In the genomic region with DNA sequence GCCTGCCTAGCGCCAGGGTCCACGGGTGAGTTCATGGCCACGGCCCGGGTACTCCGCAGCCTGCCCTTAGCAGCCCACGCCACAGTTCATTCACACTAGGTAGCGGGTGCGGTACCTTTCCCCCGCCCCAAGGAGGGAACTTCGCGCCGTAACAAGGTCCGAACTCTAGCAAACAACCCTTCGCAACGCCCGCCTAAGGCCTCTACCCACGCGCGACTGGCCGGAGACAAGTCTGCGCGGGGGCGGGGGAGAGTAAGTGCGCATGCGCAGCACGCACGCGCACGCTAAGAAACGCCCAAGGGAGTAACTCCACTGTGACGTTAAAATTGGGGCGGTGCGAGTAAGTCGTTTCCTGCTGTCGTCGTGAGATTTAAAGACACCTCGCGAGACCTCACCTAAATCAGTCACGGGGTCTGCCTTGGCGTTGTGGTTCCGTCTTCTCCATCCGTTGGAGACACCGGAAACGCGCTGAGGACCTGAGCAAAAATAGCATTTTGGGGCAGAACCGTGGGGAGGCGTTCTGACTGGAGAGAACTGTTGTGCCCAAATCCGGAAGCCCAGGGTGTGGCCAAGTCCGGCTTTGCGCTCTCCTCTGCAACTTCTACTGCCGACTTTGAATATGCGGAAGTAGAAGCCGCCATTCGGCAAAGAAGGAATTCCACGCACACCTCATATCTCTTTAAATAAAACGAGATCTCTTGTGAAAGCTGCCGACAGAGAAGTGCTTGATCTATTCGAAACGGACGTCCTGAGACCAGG, we compare ENCODE assay signal across 1 cellular context.
A peak's percentile ranks its signal among the peaks of the same experiment; 100 is the strongest.
TF ChIP-seq lines count a peak whose summit lies in the region.

Gene RAPGEF6, minus strand, starts transcription at position 234 of the 759 bp plus-strand sequence. Its CDS starts 199 bp downstream, at position 35.

TF ChIP-seq in HepG2, 621 proteins besides CTCF, POLR2A, EP300 and RAD21 (continued from another document and continues in another):
- TF ChIP-seq, protein P1, sequence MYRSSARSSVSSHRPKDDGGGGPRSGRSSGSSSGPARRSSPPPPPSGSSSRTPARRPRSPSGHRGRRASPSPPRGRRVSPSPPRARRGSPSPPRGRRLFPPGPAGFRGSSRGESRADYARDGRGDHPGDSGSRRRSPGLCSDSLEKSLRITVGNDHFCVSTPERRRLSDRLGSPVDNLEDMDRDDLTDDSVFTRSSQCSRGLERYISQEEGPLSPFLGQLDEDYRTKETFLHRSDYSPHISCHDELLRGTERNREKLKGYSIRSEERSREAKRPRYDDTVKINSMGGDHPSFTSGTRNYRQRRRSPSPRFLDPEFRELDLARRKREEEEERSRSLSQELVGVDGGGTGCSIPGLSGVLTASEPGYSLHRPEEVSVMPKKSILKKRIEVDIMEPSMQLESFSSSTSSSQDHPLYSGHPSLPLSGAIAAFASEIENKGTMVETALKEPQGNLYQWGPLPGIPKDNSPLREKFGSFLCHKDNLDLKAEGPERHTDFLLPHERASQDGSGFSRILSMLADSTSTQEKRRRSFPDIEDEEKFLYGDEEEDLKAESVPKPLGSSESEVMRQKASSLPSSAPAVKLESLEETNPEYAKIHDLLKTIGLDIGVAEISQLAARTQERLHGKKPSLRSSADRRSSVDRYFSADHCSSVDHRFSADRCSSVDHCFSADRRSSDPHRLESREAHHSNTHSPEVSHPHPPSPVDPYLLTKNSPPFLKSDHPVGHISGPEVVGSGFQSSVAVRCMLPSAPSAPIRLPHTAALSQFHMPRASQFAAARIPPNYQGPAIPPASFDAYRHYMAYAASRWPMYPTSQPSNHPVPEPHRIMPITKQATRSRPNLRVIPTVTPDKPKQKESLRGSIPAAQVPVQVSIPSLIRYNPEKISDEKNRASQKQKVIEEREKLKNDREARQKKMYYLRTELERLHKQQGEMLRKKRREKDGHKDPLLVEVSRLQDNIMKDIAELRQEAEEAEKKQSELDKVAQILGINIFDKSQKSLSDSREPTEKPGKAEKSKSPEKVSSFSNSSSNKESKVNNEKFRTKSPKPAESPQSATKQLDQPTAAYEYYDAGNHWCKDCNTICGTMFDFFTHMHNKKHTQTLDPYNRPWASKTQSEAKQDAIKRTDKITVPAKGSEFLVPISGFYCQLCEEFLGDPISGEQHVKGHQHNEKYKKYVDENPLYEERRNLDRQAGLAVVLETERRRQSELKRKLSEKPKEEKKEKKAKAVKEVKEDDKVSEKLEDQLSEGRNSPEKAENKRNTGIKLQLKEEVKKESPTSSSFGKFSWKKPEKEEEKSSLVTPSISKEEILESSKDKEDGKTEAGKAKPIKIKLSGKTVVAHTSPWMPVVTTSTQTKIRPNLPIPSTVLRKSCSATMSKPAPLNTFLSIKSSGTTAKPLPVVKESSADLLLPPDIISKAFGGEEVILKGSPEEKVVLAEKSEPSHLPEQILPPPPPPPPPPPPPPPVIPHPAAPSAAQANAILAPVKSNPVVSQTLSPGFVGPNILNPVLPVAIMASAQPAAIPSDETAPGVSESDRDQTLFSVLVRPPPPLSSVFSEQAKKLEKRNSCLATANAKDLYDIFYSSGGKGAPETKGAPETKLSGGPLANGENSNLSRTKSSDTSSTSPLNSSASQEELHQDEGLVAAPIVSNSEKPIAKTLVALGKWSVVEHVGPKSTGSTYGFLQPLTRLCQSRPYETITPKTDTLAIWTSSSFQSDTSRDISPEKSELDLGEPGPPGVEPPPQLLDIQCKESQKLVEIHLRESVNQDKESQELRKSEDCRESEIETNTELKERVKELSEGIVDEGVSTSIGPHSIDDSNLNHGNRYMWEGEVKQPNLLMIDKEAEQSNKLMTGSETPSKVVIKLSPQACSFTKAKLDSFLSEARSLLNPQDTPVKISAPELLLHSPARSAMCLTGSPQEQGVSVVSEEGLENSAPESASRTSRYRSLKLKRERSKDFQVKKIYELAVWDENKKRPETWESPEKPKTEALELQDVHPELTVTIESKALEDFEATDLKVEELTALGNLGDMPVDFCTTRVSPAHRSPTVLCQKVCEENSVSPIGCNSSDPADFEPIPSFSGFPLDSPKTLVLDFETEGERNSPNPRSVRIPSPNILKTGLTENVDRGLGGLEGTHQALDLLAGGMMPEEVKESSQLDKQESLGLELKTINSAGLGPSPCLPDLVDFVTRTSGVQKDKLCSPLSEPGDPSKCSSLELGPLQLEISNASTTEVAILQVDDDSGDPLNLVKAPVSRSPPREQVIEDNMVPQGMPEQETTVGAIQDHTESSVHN (CRISPR knock-in tag; IDR thresholded peaks at IDR 0.05): no peak; the same call in 1 of the 2 replicates
- TF ChIP-seq, protein P2, sequence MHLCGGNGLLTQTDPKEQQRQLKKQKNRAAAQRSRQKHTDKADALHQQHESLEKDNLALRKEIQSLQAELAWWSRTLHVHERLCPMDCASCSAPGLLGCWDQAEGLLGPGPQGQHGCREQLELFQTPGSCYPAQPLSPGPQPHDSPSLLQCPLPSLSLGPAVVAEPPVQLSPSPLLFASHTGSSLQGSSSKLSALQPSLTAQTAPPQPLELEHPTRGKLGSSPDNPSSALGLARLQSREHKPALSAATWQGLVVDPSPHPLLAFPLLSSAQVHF (CRISPR knock-in tag; IDR thresholded peaks at IDR 0.05): no peak
- TF ChIP-seq, protein P3, sequence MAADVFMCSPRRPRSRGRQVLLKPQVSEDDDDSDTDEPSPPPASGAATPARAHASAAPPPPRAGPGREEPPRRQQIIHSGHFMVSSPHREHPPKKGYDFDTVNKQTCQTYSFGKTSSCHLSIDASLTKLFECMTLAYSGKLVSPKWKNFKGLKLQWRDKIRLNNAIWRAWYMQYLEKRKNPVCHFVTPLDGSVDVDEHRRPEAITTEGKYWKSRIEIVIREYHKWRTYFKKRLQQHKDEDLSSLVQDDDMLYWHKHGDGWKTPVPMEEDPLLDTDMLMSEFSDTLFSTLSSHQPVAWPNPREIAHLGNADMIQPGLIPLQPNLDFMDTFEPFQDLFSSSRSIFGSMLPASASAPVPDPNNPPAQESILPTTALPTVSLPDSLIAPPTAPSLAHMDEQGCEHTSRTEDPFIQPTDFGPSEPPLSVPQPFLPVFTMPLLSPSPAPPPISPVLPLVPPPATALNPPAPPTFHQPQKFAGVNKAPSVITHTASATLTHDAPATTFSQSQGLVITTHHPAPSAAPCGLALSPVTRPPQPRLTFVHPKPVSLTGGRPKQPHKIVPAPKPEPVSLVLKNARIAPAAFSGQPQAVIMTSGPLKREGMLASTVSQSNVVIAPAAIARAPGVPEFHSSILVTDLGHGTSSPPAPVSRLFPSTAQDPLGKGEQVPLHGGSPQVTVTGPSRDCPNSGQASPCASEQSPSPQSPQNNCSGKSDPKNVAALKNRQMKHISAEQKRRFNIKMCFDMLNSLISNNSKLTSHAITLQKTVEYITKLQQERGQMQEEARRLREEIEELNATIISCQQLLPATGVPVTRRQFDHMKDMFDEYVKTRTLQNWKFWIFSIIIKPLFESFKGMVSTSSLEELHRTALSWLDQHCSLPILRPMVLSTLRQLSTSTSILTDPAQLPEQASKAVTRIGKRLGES (CRISPR knock-in tag; IDR thresholded peaks at IDR 0.05; ENCODE audit: borderline replicate concordance): no peak
- TF ChIP-seq ZKSCAN1 (IDR thresholded peaks at IDR 0.05; ENCODE audit: low read length) (peak; percentile 53; the same call in 1 of the 2 replicates), HINFP (CRISPR knock-in tag; IDR thresholded peaks at IDR 0.05; ENCODE audit: low read depth) (no peak; the same call in 1 of the 2 replicates), ZFP41 (CRISPR knock-in tag; IDR thresholded peaks at IDR 0.05; ENCODE audit: borderline replicate concordance) (no peak), REL (CRISPR knock-in tag; conservative IDR thresholded peaks at IDR 0.05) (no peak; the same call in 1 of the 2 replicates), HOXA5 (CRISPR knock-in tag; IDR thresholded peaks at IDR 0.05) (no peak), ZNF468 (CRISPR knock-in tag; IDR thresholded peaks at IDR 0.05) (no peak), ZNF709 (CRISPR knock-in tag; IDR thresholded peaks at IDR 0.05) (peak; percentile 67; the same call in 1 of the 2 replicates), GMEB2 (CRISPR knock-in tag; IDR thresholded peaks at IDR 0.05; ENCODE audit: low read depth) (no peak), ZEB1 (IDR thresholded peaks at IDR 0.05; ENCODE audit: insufficient replicate concordance, low read depth) (no peak), MEIS2 (CRISPR knock-in tag; IDR thresholded peaks at IDR 0.05) (peak; percentile 14; the same call in 1 of the 2 replicates), ZBED4 (CRISPR knock-in tag; IDR thresholded peaks at IDR 0.05; ENCODE audit: borderline replicate concordance) (peak; percentile 59; the same call in 1 of the 2 replicates), SRY (CRISPR knock-in tag; IDR thresholded peaks at IDR 0.05) (no peak; the same call in 1 of the 2 replicates), ZNF10 (CRISPR knock-in tag; IDR thresholded peaks at IDR 0.05; ENCODE audit: borderline replicate concordance, low read depth) (no peak), ZNF772 (CRISPR knock-in tag; IDR thresholded peaks at IDR 0.05) (0 out of 2 replicates have a peak, but pooled peaks have one; percentile 55), CBX5 (CRISPR knock-in tag; IDR thresholded peaks at IDR 0.05; ENCODE audit: borderline replicate concordance) (no peak), ZNF780A (CRISPR knock-in tag; IDR thresholded peaks at IDR 0.05) (no peak), SP140L (CRISPR knock-in tag; IDR thresholded peaks at IDR 0.05; ENCODE audit: borderline replicate concordance) (no peak; the same call in 1 of the 2 replicates)
- TF ChIP-seq, protein P4, sequence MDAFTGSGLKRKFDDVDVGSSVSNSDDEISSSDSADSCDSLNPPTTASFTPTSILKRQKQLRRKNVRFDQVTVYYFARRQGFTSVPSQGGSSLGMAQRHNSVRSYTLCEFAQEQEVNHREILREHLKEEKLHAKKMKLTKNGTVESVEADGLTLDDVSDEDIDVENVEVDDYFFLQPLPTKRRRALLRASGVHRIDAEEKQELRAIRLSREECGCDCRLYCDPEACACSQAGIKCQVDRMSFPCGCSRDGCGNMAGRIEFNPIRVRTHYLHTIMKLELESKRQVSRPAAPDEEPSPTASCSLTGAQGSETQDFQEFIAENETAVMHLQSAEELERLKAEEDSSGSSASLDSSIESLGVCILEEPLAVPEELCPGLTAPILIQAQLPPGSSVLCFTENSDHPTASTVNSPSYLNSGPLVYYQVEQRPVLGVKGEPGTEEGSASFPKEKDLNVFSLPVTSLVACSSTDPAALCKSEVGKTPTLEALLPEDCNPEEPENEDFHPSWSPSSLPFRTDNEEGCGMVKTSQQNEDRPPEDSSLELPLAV (CRISPR knock-in tag; conservative IDR thresholded peaks at IDR 0.05; ENCODE audit: low read depth): no peak
